In the genomic region with DNA sequence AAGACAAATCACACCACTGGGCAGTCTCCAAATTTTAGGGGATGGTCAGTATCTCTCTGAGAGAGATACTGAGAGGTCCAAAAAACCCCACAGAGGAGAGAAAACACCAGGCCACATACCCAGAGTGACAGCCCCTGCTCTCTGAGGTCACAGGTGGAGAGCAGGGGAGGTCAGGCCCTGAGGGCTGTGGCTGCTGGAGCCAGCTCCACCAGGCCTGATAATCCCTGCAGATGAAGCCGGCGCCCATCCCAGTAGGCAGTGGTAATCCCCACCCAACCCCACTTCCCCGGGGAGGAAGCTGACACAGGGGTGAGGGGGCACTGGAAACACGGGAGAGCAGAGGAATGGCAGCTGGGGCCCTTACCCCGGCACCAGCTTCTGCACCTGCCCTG, we compare ENCODE assay signal across 1 cellular context.
TF ChIP-seq lines count a peak whose summit lies in the region.

No MANE protein-coding gene starts in this region.

TF ChIP-seq in K562, 482 proteins besides CTCF, POLR2A, EP300 and RAD21:
- TF ChIP-seq SRSF3 (IDR thresholded peaks at IDR 0.05; ENCODE audit: insufficient read depth, low read length) (no peak), SP2 (IDR thresholded peaks at IDR 0.05; ENCODE audit: extremely low read depth, low read depth, low read length, poor library complexity, severe bottlenecking) (no peak), RUNX1 (IDR thresholded peaks at IDR 0.05; ENCODE audit: low read depth) (no peak), KLF16 (IDR thresholded peaks at IDR 0.05) (no peak), DMBX1 (CRISPR knock-in tag; IDR thresholded peaks at IDR 0.05; ENCODE audit: borderline replicate concordance) (no peak), ZKSCAN8 (CRISPR knock-in tag; IDR thresholded peaks at IDR 0.05) (no peak), HMGN3 (IDR thresholded peaks at IDR 0.05; ENCODE audit: borderline replicate concordance, extremely low read depth, insufficient read length, low read depth, low read length) (no peak), PCBP2 (IDR thresholded peaks at IDR 0.05; ENCODE audit: low read depth, low read length, poor library complexity, severe bottlenecking) (no peak), DIDO1 (tag; IDR thresholded peaks at IDR 0.05; ENCODE audit: low read depth) (no peak), CEBPG (CRISPR knock-in tag; IDR thresholded peaks at IDR 0.05) (no peak), CEBPG (tag; conservative IDR thresholded peaks at IDR 0.05 in 1 of 2, IDR thresholded peaks at IDR 0.05 in 1 of 2) (no peak), ETV5 (CRISPR knock-in tag; IDR thresholded peaks at IDR 0.05; ENCODE audit: low read depth) (no peak), MAZ (CRISPR knock-in tag; conservative IDR thresholded peaks at IDR 0.05 in 1 of 2, IDR thresholded peaks at IDR 0.05 in 1 of 2) (no peak), KDM2B (CRISPR knock-in tag; IDR thresholded peaks at IDR 0.05) (no peak), ZNF133 (CRISPR knock-in tag; IDR thresholded peaks at IDR 0.05) (no peak), GTF2F1 (IDR thresholded peaks at IDR 0.05; ENCODE audit: low read depth, low read length) (no peak), HNRNPL (IDR thresholded peaks at IDR 0.05; ENCODE audit: low read depth, low read length) (no peak), PTBP1 (IDR thresholded peaks at IDR 0.05; ENCODE audit: low read depth, low read length) (no peak)
